Comparison of ENCODE assay signal across 1 cellular context in the genomic region with DNA sequence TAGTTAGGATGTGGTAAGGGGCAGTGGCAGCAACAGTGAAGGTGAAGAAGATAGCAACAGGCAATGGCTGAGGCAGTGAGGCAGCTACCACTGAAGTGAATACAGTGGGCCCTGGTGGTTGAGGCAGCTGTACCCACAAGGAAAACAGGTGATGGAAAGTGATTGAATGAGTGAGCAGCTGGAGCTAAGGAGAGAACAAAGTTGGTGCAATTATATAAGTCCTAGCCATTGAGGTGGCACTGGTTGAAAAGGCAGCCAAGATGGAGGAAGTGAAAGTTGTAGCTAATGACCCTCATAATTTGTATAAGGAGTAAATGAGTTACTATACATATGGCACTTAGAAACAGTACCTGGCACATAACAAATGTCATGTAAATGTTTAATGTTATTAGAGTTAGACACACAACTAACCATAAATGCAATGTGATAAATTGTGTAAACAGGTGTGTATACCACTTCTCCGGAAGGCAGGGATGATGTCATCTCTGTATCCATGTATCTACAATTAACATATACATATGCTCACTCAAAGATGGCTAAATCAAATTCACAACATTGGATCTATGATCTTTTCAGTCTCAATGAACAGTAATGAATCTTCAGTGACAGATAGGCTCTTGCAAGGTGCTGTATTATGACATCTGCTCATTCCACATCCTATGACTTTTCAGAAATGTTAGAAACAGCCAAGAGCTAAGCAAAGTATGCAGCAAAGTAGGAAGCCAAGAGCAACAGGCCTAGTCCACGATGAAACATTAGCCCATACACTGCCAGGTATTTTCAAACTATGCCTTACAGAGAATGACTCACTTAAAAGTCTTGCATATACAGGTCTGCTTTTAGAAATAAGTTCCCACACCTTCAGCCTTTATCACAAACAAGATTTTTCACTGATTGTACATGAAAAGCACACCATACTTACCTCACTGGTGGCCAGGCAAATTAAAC.
TF ChIP-seq lines count a peak whose summit lies in the region.

No MANE protein-coding gene starts in this region.

TF ChIP-seq in GM12878, 131 proteins besides CTCF, POLR2A, EP300 and RAD21 (continued from another document and continues in another):
- TF ChIP-seq, protein P1, sequence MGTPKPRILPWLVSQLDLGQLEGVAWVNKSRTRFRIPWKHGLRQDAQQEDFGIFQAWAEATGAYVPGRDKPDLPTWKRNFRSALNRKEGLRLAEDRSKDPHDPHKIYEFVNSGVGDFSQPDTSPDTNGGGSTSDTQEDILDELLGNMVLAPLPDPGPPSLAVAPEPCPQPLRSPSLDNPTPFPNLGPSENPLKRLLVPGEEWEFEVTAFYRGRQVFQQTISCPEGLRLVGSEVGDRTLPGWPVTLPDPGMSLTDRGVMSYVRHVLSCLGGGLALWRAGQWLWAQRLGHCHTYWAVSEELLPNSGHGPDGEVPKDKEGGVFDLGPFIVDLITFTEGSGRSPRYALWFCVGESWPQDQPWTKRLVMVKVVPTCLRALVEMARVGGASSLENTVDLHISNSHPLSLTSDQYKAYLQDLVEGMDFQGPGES (IDR thresholded peaks at IDR 0.05), result no peak
- TF ChIP-seq RUNX3 (IDR thresholded peaks at IDR 0.05; ENCODE audit: low read length) (no peak), IRF4 (IDR thresholded peaks at IDR 0.05; ENCODE audit: low read depth, low read length) (no peak), CHD2 (IDR thresholded peaks at IDR 0.05; ENCODE audit: borderline replicate concordance, low read depth, low read length) (no peak), POLR2AphosphoS2 (IDR thresholded peaks at IDR 0.05; ENCODE audit: low read depth, low read length) (no peak), NR2C1 (IDR thresholded peaks at IDR 0.05) (peak; percentile 4; the same call in 1 of the 2 replicates), SP1 (IDR thresholded peaks at IDR 0.05; ENCODE audit: low read depth, low read length) (no peak), WRNIP1 (IDR thresholded peaks at IDR 0.05; ENCODE audit: borderline replicate concordance, low read depth, low read length) (no peak), BACH1 (IDR thresholded peaks at IDR 0.05; ENCODE audit: borderline replicate concordance) (peak; percentile 82; the same call in 1 of the 2 replicates), NRF1 (conservative IDR thresholded peaks at IDR 0.05; ENCODE audit: low read depth, low read length) (no peak), MYC (IDR thresholded peaks at IDR 0.05; ENCODE audit: insufficient read depth, insufficient read length, insufficient replicate concordance, low read length, severe bottlenecking) (no peak), CEBPB (IDR thresholded peaks at IDR 0.05; ENCODE audit: borderline replicate concordance in 1 of 2, low read depth in 2 of 2, low read length in 2 of 2) (no peak), MTA2 (IDR thresholded peaks at IDR 0.05; ENCODE audit: low read depth) (peak; percentile 99), ETV6 (conservative IDR thresholded peaks at IDR 0.05 in 1 of 2, IDR thresholded peaks at IDR 0.05 in 1 of 2; ENCODE audit: borderline replicate concordance in 1 of 2, low read depth in 1 of 2) (no peak), KDM1A (IDR thresholded peaks at IDR 0.05; ENCODE audit: borderline replicate concordance) (no peak), CREM (IDR thresholded peaks at IDR 0.05; ENCODE audit: low read depth) (no peak), ZNF24 (IDR thresholded peaks at IDR 0.05) (peak; percentile 94), NR2C2 (IDR thresholded peaks at IDR 0.05; ENCODE audit: borderline replicate concordance, control insufficient read depth, insufficient read length, low read depth) (no peak), ZZZ3 (IDR thresholded peaks at IDR 0.05; ENCODE audit: control insufficient read depth, insufficient read length, low read depth) (no peak), BHLHE40 (IDR thresholded peaks at IDR 0.05; ENCODE audit: borderline replicate concordance in 1 of 2, low read depth in 2 of 2, low read length in 1 of 2) (peak; percentile 61 to 75), ASH2L (IDR thresholded peaks at IDR 0.05; ENCODE audit: borderline replicate concordance, low read depth) (no peak)
- TF ChIP-seq, protein P2, sequence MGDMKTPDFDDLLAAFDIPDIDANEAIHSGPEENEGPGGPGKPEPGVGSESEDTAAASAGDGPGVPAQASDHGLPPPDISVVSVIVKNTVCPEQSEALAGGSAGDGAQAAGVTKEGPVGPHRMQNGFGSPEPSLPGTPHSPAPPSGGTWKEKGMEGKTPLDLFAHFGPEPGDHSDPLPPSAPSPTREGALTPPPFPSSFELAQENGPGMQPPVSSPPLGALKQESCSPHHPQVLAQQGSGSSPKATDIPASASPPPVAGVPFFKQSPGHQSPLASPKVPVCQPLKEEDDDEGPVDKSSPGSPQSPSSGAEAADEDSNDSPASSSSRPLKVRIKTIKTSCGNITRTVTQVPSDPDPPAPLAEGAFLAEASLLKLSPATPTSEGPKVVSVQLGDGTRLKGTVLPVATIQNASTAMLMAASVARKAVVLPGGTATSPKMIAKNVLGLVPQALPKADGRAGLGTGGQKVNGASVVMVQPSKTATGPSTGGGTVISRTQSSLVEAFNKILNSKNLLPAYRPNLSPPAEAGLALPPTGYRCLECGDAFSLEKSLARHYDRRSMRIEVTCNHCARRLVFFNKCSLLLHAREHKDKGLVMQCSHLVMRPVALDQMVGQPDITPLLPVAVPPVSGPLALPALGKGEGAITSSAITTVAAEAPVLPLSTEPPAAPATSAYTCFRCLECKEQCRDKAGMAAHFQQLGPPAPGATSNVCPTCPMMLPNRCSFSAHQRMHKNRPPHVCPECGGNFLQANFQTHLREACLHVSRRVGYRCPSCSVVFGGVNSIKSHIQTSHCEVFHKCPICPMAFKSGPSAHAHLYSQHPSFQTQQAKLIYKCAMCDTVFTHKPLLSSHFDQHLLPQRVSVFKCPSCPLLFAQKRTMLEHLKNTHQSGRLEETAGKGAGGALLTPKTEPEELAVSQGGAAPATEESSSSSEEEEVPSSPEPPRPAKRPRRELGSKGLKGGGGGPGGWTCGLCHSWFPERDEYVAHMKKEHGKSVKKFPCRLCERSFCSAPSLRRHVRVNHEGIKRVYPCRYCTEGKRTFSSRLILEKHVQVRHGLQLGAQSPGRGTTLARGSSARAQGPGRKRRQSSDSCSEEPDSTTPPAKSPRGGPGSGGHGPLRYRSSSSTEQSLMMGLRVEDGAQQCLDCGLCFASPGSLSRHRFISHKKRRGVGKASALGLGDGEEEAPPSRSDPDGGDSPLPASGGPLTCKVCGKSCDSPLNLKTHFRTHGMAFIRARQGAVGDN (IDR thresholded peaks at IDR 0.05), result peak; percentile 54; the same call in 1 of the 2 replicates
- TF ChIP-seq, protein P3, sequence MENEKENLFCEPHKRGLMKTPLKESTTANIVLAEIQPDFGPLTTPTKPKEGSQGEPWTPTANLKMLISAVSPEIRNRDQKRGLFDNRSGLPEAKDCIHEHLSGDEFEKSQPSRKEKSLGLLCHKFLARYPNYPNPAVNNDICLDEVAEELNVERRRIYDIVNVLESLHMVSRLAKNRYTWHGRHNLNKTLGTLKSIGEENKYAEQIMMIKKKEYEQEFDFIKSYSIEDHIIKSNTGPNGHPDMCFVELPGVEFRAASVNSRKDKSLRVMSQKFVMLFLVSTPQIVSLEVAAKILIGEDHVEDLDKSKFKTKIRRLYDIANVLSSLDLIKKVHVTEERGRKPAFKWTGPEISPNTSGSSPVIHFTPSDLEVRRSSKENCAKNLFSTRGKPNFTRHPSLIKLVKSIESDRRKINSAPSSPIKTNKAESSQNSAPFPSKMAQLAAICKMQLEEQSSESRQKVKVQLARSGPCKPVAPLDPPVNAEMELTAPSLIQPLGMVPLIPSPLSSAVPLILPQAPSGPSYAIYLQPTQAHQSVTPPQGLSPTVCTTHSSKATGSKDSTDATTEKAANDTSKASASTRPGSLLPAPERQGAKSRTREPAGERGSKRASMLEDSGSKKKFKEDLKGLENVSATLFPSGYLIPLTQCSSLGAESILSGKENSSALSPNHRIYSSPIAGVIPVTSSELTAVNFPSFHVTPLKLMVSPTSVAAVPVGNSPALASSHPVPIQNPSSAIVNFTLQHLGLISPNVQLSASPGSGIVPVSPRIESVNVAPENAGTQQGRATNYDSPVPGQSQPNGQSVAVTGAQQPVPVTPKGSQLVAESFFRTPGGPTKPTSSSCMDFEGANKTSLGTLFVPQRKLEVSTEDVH (IDR thresholded peaks at IDR 0.05; ENCODE audit: low read depth, partially characterized antibody), result no peak
- TF ChIP-seq, protein P4, sequence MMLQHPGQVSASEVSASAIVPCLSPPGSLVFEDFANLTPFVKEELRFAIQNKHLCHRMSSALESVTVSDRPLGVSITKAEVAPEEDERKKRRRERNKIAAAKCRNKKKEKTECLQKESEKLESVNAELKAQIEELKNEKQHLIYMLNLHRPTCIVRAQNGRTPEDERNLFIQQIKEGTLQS (IDR thresholded peaks at IDR 0.05; ENCODE audit: borderline replicate concordance, extremely low read depth, low read depth, low read length), result no peak
- TF ChIP-seq, protein P5, sequence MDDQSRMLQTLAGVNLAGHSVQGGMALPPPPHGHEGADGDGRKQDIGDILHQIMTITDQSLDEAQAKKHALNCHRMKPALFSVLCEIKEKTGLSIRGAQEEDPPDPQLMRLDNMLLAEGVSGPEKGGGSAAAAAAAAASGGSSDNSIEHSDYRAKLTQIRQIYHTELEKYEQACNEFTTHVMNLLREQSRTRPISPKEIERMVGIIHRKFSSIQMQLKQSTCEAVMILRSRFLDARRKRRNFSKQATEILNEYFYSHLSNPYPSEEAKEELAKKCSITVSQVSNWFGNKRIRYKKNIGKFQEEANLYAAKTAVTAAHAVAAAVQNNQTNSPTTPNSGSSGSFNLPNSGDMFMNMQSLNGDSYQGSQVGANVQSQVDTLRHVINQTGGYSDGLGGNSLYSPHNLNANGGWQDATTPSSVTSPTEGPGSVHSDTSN (IDR thresholded peaks at IDR 0.05; ENCODE audit: insufficient replicate concordance, low read depth, low read length), result no peak
- TF ChIP-seq, protein P6, sequence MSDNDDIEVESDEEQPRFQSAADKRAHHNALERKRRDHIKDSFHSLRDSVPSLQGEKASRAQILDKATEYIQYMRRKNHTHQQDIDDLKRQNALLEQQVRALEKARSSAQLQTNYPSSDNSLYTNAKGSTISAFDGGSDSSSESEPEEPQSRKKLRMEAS (IDR thresholded peaks at IDR 0.05; ENCODE audit: low read depth, low read length), result peak; percentile 33; the same call in 1 of the 2 replicates
- TF ChIP-seq, protein P7, sequence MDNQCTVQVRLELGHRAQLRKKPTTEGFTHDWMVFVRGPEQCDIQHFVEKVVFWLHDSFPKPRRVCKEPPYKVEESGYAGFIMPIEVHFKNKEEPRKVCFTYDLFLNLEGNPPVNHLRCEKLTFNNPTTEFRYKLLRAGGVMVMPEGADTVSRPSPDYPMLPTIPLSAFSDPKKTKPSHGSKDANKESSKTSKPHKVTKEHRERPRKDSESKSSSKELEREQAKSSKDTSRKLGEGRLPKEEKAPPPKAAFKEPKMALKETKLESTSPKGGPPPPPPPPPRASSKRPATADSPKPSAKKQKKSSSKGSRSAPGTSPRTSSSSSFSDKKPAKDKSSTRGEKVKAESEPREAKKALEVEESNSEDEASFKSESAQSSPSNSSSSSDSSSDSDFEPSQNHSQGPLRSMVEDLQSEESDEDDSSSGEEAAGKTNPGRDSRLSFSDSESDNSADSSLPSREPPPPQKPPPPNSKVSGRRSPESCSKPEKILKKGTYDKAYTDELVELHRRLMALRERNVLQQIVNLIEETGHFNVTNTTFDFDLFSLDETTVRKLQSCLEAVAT (IDR thresholded peaks at IDR 0.05), result 0 out of 2 replicates have a peak, but pooled peaks have one; percentile 65
- TF ChIP-seq, protein P8, sequence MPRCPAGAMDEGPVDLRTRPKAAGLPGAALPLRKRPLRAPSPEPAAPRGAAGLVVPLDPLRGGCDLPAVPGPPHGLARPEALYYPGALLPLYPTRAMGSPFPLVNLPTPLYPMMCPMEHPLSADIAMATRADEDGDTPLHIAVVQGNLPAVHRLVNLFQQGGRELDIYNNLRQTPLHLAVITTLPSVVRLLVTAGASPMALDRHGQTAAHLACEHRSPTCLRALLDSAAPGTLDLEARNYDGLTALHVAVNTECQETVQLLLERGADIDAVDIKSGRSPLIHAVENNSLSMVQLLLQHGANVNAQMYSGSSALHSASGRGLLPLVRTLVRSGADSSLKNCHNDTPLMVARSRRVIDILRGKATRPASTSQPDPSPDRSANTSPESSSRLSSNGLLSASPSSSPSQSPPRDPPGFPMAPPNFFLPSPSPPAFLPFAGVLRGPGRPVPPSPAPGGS (IDR thresholded peaks at IDR 0.05; ENCODE audit: borderline replicate concordance, insufficient read depth, low read depth, low read length, poor library complexity, severe bottlenecking), result no peak
- TF ChIP-seq, protein P9, sequence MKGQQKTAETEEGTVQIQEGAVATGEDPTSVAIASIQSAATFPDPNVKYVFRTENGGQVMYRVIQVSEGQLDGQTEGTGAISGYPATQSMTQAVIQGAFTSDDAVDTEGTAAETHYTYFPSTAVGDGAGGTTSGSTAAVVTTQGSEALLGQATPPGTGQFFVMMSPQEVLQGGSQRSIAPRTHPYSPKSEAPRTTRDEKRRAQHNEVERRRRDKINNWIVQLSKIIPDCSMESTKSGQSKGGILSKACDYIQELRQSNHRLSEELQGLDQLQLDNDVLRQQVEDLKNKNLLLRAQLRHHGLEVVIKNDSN (IDR thresholded peaks at IDR 0.05; ENCODE audit: borderline replicate concordance, extremely low read length, insufficient read depth, low read depth, low read length), result no peak
- TF ChIP-seq, protein P10, sequence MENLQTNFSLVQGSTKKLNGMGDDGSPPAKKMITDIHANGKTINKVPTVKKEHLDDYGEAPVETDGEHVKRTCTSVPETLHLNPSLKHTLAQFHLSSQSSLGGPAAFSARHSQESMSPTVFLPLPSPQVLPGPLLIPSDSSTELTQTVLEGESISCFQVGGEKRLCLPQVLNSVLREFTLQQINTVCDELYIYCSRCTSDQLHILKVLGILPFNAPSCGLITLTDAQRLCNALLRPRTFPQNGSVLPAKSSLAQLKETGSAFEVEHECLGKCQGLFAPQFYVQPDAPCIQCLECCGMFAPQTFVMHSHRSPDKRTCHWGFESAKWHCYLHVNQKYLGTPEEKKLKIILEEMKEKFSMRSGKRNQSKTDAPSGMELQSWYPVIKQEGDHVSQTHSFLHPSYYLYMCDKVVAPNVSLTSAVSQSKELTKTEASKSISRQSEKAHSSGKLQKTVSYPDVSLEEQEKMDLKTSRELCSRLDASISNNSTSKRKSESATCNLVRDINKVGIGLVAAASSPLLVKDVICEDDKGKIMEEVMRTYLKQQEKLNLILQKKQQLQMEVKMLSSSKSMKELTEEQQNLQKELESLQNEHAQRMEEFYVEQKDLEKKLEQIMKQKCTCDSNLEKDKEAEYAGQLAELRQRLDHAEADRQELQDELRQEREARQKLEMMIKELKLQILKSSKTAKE (IDR thresholded peaks at IDR 0.05; ENCODE audit: low read depth, poor library complexity, severe bottlenecking), result peak; percentile 20
